ENCODE assay signal across 2 cellular contexts in the genomic region with DNA sequence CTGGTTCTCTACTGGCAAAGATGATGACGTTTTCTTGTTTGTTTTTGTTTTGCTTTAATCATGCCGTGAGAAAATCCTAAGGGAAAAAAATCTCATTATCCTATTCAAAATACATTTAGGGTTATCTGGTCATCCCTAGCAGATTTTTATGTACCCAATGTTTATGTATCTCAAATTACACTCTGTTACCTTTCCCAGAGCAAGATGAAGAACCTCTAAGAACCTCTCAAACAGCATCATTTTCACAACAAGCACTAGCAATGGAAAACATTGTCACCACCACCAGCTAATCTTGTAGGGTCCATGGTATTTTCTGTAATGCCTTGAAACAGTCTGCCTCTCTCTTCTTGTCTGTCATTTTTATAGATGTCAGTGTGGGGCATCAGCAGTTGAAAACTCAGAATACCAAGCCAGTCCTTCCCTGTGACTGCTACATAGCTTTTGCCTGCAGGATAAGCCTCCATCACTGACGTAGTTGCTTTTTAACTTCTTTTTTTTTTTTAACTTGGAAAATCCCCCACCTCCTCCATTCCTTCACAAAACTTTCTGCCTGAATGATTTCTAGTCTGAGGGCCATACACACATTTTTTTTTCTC.
TF ChIP-seq lines count a peak whose summit lies in the region.

No MANE protein-coding gene starts in this region.

TF ChIP-seq in SK-N-SH, 30 proteins besides CTCF, POLR2A, EP300 and RAD21 (continued from another document):
- no peak for TF ChIP-seq SIN3A (IDR thresholded peaks at IDR 0.05; ENCODE audit: borderline replicate concordance, low read depth, low read length)
- no peak for TF ChIP-seq ELF1 (IDR thresholded peaks at IDR 0.05)
- no peak for TF ChIP-seq RXRA (IDR thresholded peaks at IDR 0.05; ENCODE audit: borderline replicate concordance, low read depth)
- TF ChIP-seq YY1 (IDR thresholded peaks at IDR 0.05; ENCODE audit: low read depth): no peak
- TF ChIP-seq RCOR1 (IDR thresholded peaks at IDR 0.05; ENCODE audit: low read length): no peak
- no peak for TF ChIP-seq NFIC (IDR thresholded peaks at IDR 0.05; ENCODE audit: borderline replicate concordance)
- no peak for TF ChIP-seq ZBTB33 (IDR thresholded peaks at IDR 0.05; ENCODE audit: borderline replicate concordance, low read depth)
- no peak for TF ChIP-seq RFX5 (IDR thresholded peaks at IDR 0.05; ENCODE audit: low read length)
- no peak for TF ChIP-seq NRF1 (IDR thresholded peaks at IDR 0.05; ENCODE audit: low read depth, low read length)
- TF ChIP-seq FOXJ3 (CRISPR knock-in tag; IDR thresholded peaks at IDR 0.05): no peak
- TF ChIP-seq, protein P1, sequence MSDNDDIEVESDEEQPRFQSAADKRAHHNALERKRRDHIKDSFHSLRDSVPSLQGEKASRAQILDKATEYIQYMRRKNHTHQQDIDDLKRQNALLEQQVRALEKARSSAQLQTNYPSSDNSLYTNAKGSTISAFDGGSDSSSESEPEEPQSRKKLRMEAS (IDR thresholded peaks at IDR 0.05; ENCODE audit: low read depth): no peak
- TF ChIP-seq GABPA (IDR thresholded peaks at IDR 0.05; ENCODE audit: low read depth): no peak
- TF ChIP-seq FOXM1 (IDR thresholded peaks at IDR 0.05; ENCODE audit: low read depth): no peak

TF ChIP-seq in SK-N-SH treated with all-trans-retinoic acid at 6 μM for 48 hours, 23 proteins besides CTCF, POLR2A, EP300 and RAD21 (continued from another document):
- TF ChIP-seq, protein P2, sequence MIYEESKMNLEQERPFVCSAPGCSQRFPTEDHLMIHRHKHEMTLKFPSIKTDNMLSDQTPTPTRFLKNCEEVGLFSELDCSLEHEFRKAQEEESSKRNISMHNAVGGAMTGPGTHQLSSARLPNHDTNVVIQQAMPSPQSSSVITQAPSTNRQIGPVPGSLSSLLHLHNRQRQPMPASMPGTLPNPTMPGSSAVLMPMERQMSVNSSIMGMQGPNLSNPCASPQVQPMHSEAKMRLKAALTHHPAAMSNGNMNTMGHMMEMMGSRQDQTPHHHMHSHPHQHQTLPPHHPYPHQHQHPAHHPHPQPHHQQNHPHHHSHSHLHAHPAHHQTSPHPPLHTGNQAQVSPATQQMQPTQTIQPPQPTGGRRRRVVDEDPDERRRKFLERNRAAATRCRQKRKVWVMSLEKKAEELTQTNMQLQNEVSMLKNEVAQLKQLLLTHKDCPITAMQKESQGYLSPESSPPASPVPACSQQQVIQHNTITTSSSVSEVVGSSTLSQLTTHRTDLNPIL (CRISPR knock-in tag; IDR thresholded peaks at IDR 0.05; ENCODE audit: low read depth): no peak
- TF ChIP-seq, protein P3, sequence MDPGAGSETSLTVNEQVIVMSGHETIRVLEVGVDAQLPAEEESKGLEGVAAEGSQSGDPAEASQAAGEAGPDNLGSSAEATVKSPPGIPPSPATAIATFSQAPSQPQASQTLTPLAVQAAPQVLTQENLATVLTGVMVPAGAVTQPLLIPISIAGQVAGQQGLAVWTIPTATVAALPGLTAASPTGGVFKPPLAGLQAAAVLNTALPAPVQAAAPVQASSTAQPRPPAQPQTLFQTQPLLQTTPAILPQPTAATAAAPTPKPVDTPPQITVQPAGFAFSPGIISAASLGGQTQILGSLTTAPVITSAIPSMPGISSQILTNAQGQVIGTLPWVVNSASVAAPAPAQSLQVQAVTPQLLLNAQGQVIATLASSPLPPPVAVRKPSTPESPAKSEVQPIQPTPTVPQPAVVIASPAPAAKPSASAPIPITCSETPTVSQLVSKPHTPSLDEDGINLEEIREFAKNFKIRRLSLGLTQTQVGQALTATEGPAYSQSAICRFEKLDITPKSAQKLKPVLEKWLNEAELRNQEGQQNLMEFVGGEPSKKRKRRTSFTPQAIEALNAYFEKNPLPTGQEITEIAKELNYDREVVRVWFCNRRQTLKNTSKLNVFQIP (CRISPR knock-in tag; IDR thresholded peaks at IDR 0.05; ENCODE audit: borderline replicate concordance, low read depth): no peak
- TF ChIP-seq CSRNP3 (CRISPR knock-in tag; IDR thresholded peaks at IDR 0.05) (no peak), OSR1 (CRISPR knock-in tag; IDR thresholded peaks at IDR 0.05) (no peak), BACH2 (CRISPR knock-in tag; IDR thresholded peaks at IDR 0.05; ENCODE audit: borderline replicate concordance) (no peak), GLIS3 (CRISPR knock-in tag; IDR thresholded peaks at IDR 0.05) (no peak), ZNF565 (CRISPR knock-in tag; conservative IDR thresholded peaks at IDR 0.05; ENCODE audit: low read depth) (no peak)
TF ChIP-seq in SK-N-SH treated with all-trans-retinoic acid at 6 μM for 48 hours: peak in this region for 0.
